ENCODE assay signal across 8 cellular contexts in genomic region chr2:239396881-239397681, GRCh38. TPM values are rescaled to one million over a fixed set of nuclear protein-coding genes. Genes with fewer than 3 reads are reported as not detected.
A peak's percentile ranks its signal among the peaks of the same experiment; 100 is the strongest.
DNase-seq lines count a peak whose midpoint lies in the region; ATAC-seq and TF ChIP-seq lines count a peak whose summit lies in the region.

No MANE protein-coding gene starts in this region.

- H3K27me3 ChIP-seq in sigmoid colon (no peaks in the 10 kb centered on the region), aorta (ENCODE audit: control insufficient read depth in 1 of 2, insufficient read depth in 2 of 2, low read length in 1 of 2) (no peaks in the 10 kb centered on the region), GM23248 (replicated peaks; ENCODE audit: insufficient read depth) (no peaks in the 10 kb centered on the region)

- no peaks in the 10 kb centered on the region for H4K20me1 ChIP-seq in GM23248 (ENCODE audit: insufficient read depth)

- TF ChIP-seq POLR2A in sigmoid colon (IDR thresholded peaks at IDR 0.05), result peak; percentile 38 to 57

- peaks cover 72% of the 10 kb centered on the region for H3K79me2 ChIP-seq in GM23248 (ENCODE audit: insufficient read depth)

- WGBS in sigmoid colon, 2 donors, result 71 to 75% methylated on average over 19 of the region's 19 CpGs
- WGBS in aorta, 2 donors, result 81 to 84% methylated on average over 19 of the region's 19 CpGs
- 88 to 90% methylated on average over 19 of the region's 19 CpGs for WGBS in GM23248 (ENCODE audit: low coverage in 1 of 2, low lambda C conversion rate in 2 of 2, missing lambda C conversion rate in 2 of 2), 2 experiments

- ATAC-seq in aorta (ENCODE audit: low FRiP score), result no peak

- no peaks in the 10 kb centered on the region for H3K36me3 ChIP-seq in sigmoid colon
- H3K36me3 ChIP-seq in aorta (ENCODE audit: control insufficient read depth in 1 of 2, insufficient read depth in 2 of 2, low read length in 1 of 2), result no peaks in the 10 kb centered on the region
- H3K36me3 ChIP-seq in GM23248 (ENCODE audit: low read depth), result no peaks in the 10 kb centered on the region

- H3K4me3 ChIP-seq in sigmoid colon, result no peak overlapping the region
- no peak overlapping the region for H3K4me3 ChIP-seq in aorta (ENCODE audit: low read length in 2 of 2)
- H3K4me3 ChIP-seq in GM23248, result no peak overlapping the region

- in situ Hi-C loops in GM23248 (cut with MboI), result no loop called here

- H3K4me2 ChIP-seq in GM23248 (ENCODE audit: unreplicated experiment), result no peak overlapping the region

- peak; percentile 93 to 99 (median 98) for TF ChIP-seq EP300 in sigmoid colon (IDR thresholded peaks at IDR 0.05)

- H3K9me3 ChIP-seq in sigmoid colon, result no peaks in the 10 kb centered on the region
- H3K9me3 ChIP-seq in aorta (ENCODE audit: control insufficient read depth, low read length), result no peaks in the 10 kb centered on the region
- H3K9me3 ChIP-seq in GM23248 (ENCODE audit: low read depth), result no peaks in the 10 kb centered on the region

- no peaks in the 10 kb centered on the region for H3K9me2 ChIP-seq in GM23248 (ENCODE audit: insufficient read depth)

- DNase-seq in DMS53 (lab: John Stamatoyannopoulos, UW), result peak; percentile 58
- DNase-seq in DMS53 treated with DMSO at 0.1 percent for 48 hours (lab: John Stamatoyannopoulos, UW; ENCODE audit: unreplicated experiment), result no peak
- peak; percentile 24 for DNase-seq in T follicular helper cell (ENCODE audit: low read depth)
- peak; percentile 25 for DNase-seq in effector CD4-positive, alpha-beta T cell
- peak; percentile 95 for DNase-seq in sigmoid colon
- DNase-seq in aorta, result no peak
- DNase-seq in GM23248, result no peak
- DNase-seq in Kasumi-1 (lab: John Stamatoyannopoulos, UW), result no peak

- H3K27ac ChIP-seq in sigmoid colon (peak overlapping the region in 3 of 4 donors; percentile 87 to 95 (median 87)), aorta (ENCODE audit: low read depth in 1 of 2, low read length in 2 of 2) (no peak overlapping the region), GM23248 (no peak overlapping the region)

- intact Hi-C loops in sigmoid colon (cut with DNase I), result loop anchor here (2.0 to 5.0 kb wide), 3 partner anchors 48 to 175 kb away; no protein-coding TSS in a partner anchor
- intact Hi-C loops in aorta (cut with DNase I), result loop anchor here in 1 of 2 donors (10.0 kb wide), 1 partner anchor 172 kb away; no protein-coding TSS in a partner anchor

- H3K4me1 ChIP-seq in sigmoid colon (peaks cover 4 to 76% (median 72%) of the 10 kb centered on the region in 4 donors), aorta (ENCODE audit: control insufficient read depth in 1 of 2, insufficient read depth in 2 of 2, low read length in 2 of 2) (no peaks in the 10 kb centered on the region), GM23248 (ENCODE audit: insufficient read depth) (peaks cover 16% of the 10 kb centered on the region)

- H2AFZ ChIP-seq in GM23248, result no peak overlapping the region

- H3F3A ChIP-seq in GM23248 (ENCODE audit: insufficient read depth), result no peaks in the 10 kb centered on the region

- H3K9ac ChIP-seq in GM23248, result no peak overlapping the region

- no peak for TF ChIP-seq CTCF in sigmoid colon (IDR thresholded peaks at IDR 0.05)

RNA-seq across cellular contexts. Expression of gene HDAC4, which starts 3.7 kb away (rescaled TPM):
- total RNA-seq in sigmoid colon, result 100 to 1,000 TPM in 3 of 4 donors, 10 to 100 TPM in 1; 77.0 to 196 (median 139) TPM
- polyA plus RNA-seq in sigmoid colon, result 10 to 100 TPM in 1 of 3 donors, 1 to 10 TPM in 2; 1.8 to 16.4 (median 3.0) TPM
- 10 to 100 TPM; 50.7 to 75.5 TPM for total RNA-seq in aorta
- 1 to 10 TPM; 6.8 to 9.6 TPM for polyA plus RNA-seq in aorta
- 5.3 and 6.3 TPM in 2 replicates for total RNA-seq in GM23248 (2014; rRNA removed; shearing (Covaris generic))
- polyA plus RNA-seq in GM23248 (2016; fragmentation: Nextera tagmentation; extraction: Ambion mirVana), result 2.1 and 2.6 TPM in 2 replicates

Comparison
In these comparisons a context has a peak if more than half of its experiments do, and no peak if none do; other contexts are left out.
1. DNase-seq: peak in DMS53 (single experiment), T follicular helper cell (single experiment), effector CD4-positive, alpha-beta T cell (single experiment) and sigmoid colon (single experiment); none in DMS53 treated with DMSO at 0.1 percent for 48 hours (single experiment), aorta (0 of 2), GM23248 (single experiment) and Kasumi-1 (0 of 2).
2. H3K27ac ChIP-seq: peak in sigmoid colon (3 of 4); none in aorta (0 of 2) and GM23248 (single experiment).